ENCODE assay signal across 10 cellular contexts in the genomic region with DNA sequence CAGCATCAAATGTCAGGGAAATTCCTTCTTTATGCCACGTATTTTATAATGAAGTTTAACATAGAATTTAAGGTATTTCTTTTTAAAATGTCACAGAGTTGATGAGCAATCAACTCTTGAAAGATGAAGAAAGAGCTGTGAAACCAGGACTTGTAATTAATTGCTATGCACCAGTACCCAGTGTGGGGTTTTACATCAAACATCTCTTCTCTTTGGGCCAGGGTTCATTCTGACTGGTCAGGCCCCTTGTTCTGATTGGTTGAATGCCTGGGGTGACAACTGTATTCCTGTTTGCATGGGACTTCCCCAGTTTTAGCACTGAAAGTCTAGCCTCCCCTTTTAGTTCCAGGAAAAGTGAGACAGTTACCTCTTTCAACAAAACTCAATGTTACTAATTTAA. TPM values are rescaled to one million over a fixed set of nuclear protein-coding genes. Genes with fewer than 3 reads are reported as not detected.
DNase-seq lines count a peak whose midpoint lies in the region; ATAC-seq, FAIRE-seq and TF ChIP-seq lines count a peak whose summit lies in the region.
"Had no signal": no experiment of that assay in that cellular context is flagged by ENCODE, and none has a peak within 500 bp of the region (broad histone marks: within the 10 kb centered on the region; RNA-seq: fewer than 3 reads in every experiment).

No MANE protein-coding gene starts in this region.

- H2BK15ac ChIP-seq in H1 (ENCODE audit: low read length) = no peak overlapping the region

- H3K36me3 ChIP-seq in H1 (ENCODE audit: control insufficient read depth in 2 of 4, insufficient read depth in 4 of 4, low read length in 3 of 4) (no peaks in the 10 kb centered on the region), BE2C (no peaks in the 10 kb centered on the region), aorta (ENCODE audit: control insufficient read depth in 1 of 2, insufficient read depth in 2 of 2, low read length in 1 of 2) (no peaks in the 10 kb centered on the region), Karpas-422 (ENCODE audit: insufficient read depth, low read length) (no peaks in the 10 kb centered on the region)

- H3K27ac ChIP-seq in H1 (ENCODE audit: low read depth, low read length) = no peak overlapping the region
- H3K27ac ChIP-seq in aorta (ENCODE audit: low read depth in 1 of 2, low read length in 2 of 2) = no peak overlapping the region
- H3K27ac ChIP-seq in Karpas-422 (ENCODE audit: low read length) = no peak overlapping the region

- no peaks in the 10 kb centered on the region for H3K79me1 ChIP-seq in H1 (ENCODE audit: low read depth, low read length)

- no peaks in the 10 kb centered on the region for H4K20me1 ChIP-seq in H1 (replicated peaks in 1 of 2; ENCODE audit: control insufficient read depth in 1 of 2, insufficient read depth in 2 of 2, low read length in 2 of 2)
- no peaks in the 10 kb centered on the region for H4K20me1 ChIP-seq in Karpas-422 (ENCODE audit: insufficient read depth, low read depth, low read length)

- no peak overlapping the region for H4K8ac ChIP-seq in H1 (ENCODE audit: extremely low read depth, insufficient read depth, low read length)

- CTCF ChIA-PET in H1 (lab: Charles Lee; ENCODE audit: partially characterized antibody) = interaction anchor here (0.6 kb wide), 1 partner anchor 9 kb away, joined by 3 read pairs; no protein-coding TSS in a partner anchor

- no peak overlapping the region for H2BK5ac ChIP-seq in H1 (ENCODE audit: low read depth, low read length)

- H3K4ac ChIP-seq in H1 (replicated peaks; ENCODE audit: insufficient read length, low read depth, low read length) = no peak overlapping the region

- H2AK5ac ChIP-seq in H1 (ENCODE audit: low read depth, low read length) = no peak overlapping the region

- H4K91ac ChIP-seq in H1 (replicated peaks; ENCODE audit: insufficient read length, low read length) = no peak overlapping the region

- no peak overlapping the region for H3K9ac ChIP-seq in H1 (replicated peaks in 1 of 4; ENCODE audit: extremely low read depth in 1 of 4, low read depth in 3 of 4, low read length in 3 of 4)
- no peak overlapping the region for H3K9ac ChIP-seq in Karpas-422 (ENCODE audit: low read length)

- H4K5ac ChIP-seq in H1 (ENCODE audit: insufficient read length, low read depth, low read length) = no peak overlapping the region

- ATAC-seq in GM18502 (IDR thresholded peaks at IDR 0.05; ENCODE audit: poor library complexity, unreplicated experiment) (peak; percentile 98), GM21367 (IDR thresholded peaks at IDR 0.05; ENCODE audit: unreplicated experiment) (peak; percentile 95), HG03139 (IDR thresholded peaks at IDR 0.05; ENCODE audit: unreplicated experiment) (peak; percentile 93), aorta (ENCODE audit: low FRiP score) (no peak)

- no peak overlapping the region for H2BK12ac ChIP-seq in H1 (ENCODE audit: low read depth, low read length)

- H2AFZ ChIP-seq in H1 (ENCODE audit: low read length) (no peak overlapping the region), Karpas-422 (ENCODE audit: low read length) (no peak overlapping the region)

- no peak overlapping the region for H2BK120ac ChIP-seq in H1 (replicated peaks; ENCODE audit: low read depth, low read length)

- H3K4me3 ChIP-seq in H1 (ENCODE audit: extremely low read depth in 1 of 4, insufficient read depth in 2 of 4, low read depth in 3 of 4, low read length in 4 of 4) = no peak overlapping the region
- no peak overlapping the region for H3K4me3 ChIP-seq in BE2C (ENCODE audit: low read depth, low read length)
- H3K4me3 ChIP-seq in aorta (ENCODE audit: low read length in 2 of 2) = no peak overlapping the region
- no peak overlapping the region for H3K4me3 ChIP-seq in Karpas-422 (ENCODE audit: low read length)

- no peak overlapping the region for H3K56ac ChIP-seq in H1 (replicated peaks; ENCODE audit: insufficient read length, low read depth, low read length)

- in situ Hi-C loops in KBM-7 (cut with MboI; ENCODE audit: low pct_unique_long_range_greater_than_20kb, low sequenced_read_pairs) = no loop called here

- POLR2A ChIA-PET in H1 (lab: Charles Lee; ENCODE audit: partially characterized antibody) = no interaction called here

- H3K9me3 ChIP-seq in H1 (ENCODE audit: insufficient read depth in 2 of 2, low read depth in 1 of 2, low read length in 1 of 2) (no peaks in the 10 kb centered on the region), BE2C (no peaks in the 10 kb centered on the region), aorta (ENCODE audit: control insufficient read depth, low read length) (no peaks in the 10 kb centered on the region), Karpas-422 (ENCODE audit: low read length) (peaks cover 4% of the 10 kb centered on the region)

- 71% methylated on average over 1 of the region's 1 CpG; no CpG with 5 or more reads in 1 of the 2 experiments for WGBS in H1 (ENCODE audit: extremely low coverage in 1 of 2, insufficient coverage in 1 of 2, insufficient read length in 1 of 2, insufficient replicate concordance in 2 of 2, low coverage in 1 of 2, low lambda C conversion rate in 2 of 2, missing lambda C conversion rate in 1 of 2), 2 experiments
- 71 to 73% methylated on average over 1 of the region's 1 CpG for WGBS in aorta, 2 donors

- DNase-seq in H1 (ENCODE audit: low read depth in 1 of 2, low spot score in 2 of 2) (no peak), KBM-7 (no peak), BE2C (no peak), aorta (no peak), Karpas-422 (no peak)
- DNase-seq: GDM1, NCI-H2029 treated with DMSO at 0.1 percent for 48 hours had no signal

- H2BK20ac ChIP-seq in H1 (ENCODE audit: low read length) = no peak overlapping the region

- no peak for TF ChIP-seq RAD21 in H1 (IDR thresholded peaks at IDR 0.05 in 1 of 2, conservative IDR thresholded peaks at IDR 0.05 in 1 of 2; ENCODE audit: low read depth in 2 of 2, low read length in 2 of 2)

- no peak overlapping the region for H3K18ac ChIP-seq in H1 (ENCODE audit: extremely low read depth, low read length)

- H3K79me2 ChIP-seq in H1 (ENCODE audit: control insufficient read depth in 1 of 2, insufficient read depth in 2 of 2, low read length in 2 of 2) (no peaks in the 10 kb centered on the region), Karpas-422 (ENCODE audit: low read length) (no peaks in the 10 kb centered on the region)

- H3K23ac ChIP-seq in H1 (ENCODE audit: insufficient read length) = no peak overlapping the region

- H3K9me2 ChIP-seq in Karpas-422 (replicated peaks; ENCODE audit: insufficient read depth, low read length) = no peaks in the 10 kb centered on the region

- H3K4me2 ChIP-seq in H1 (ENCODE audit: insufficient read depth in 1 of 2, low read depth in 2 of 2, low read length in 2 of 2) = no peak overlapping the region
- no peak overlapping the region for H3K4me2 ChIP-seq in Karpas-422 (ENCODE audit: low read depth, low read length, poor library complexity, severe bottlenecking)

- no peak overlapping the region for H3K14ac ChIP-seq in H1 (ENCODE audit: insufficient read length)

- TF ChIP-seq CTCF in H1 (IDR thresholded peaks at IDR 0.05; ENCODE audit: control extremely low read depth in 1 of 3, insufficient read depth in 1 of 3, low read depth in 1 of 3, low read length in 3 of 3) = no peak
- no peak for TF ChIP-seq CTCF in BE2C (IDR thresholded peaks at IDR 0.05; ENCODE audit: low read depth, low read length)

- no peak for TF ChIP-seq EP300 in H1 (IDR thresholded peaks at IDR 0.05; ENCODE audit: borderline replicate concordance in 1 of 2, low read depth in 2 of 2, low read length in 2 of 2)

- peak; percentile 78 for FAIRE-seq in H1 (lab: Jason Lieb, UNC)

- H3K4me1 ChIP-seq in H1 (replicated peaks in 1 of 4; ENCODE audit: control insufficient read depth in 3 of 4, insufficient read depth in 4 of 4, low read length in 3 of 4) = peaks cover 0 to 8% (median 4%) of the 10 kb centered on the region in 4 experiments; a peak in 3 of 7 replicates
- no peaks in the 10 kb centered on the region for H3K4me1 ChIP-seq in BE2C
- H3K4me1 ChIP-seq in aorta (ENCODE audit: control insufficient read depth in 1 of 2, insufficient read depth in 2 of 2, low read length in 2 of 2) = peaks cover 0 to 2% of the 10 kb centered on the region in 2 donors
- H3K4me1 ChIP-seq in Karpas-422 (ENCODE audit: low read length) = no peaks in the 10 kb centered on the region

- H3K27me3 ChIP-seq in H1 (replicated peaks in 1 of 4; ENCODE audit: control insufficient read depth in 3 of 4, extremely low read depth in 1 of 4, insufficient read depth in 3 of 4, low read length in 3 of 4) (no peaks in the 10 kb centered on the region), BE2C (no peaks in the 10 kb centered on the region), aorta (ENCODE audit: control insufficient read depth in 1 of 2, insufficient read depth in 2 of 2, low read length in 1 of 2) (no peaks in the 10 kb centered on the region), Karpas-422 (ENCODE audit: low read length) (no peaks in the 10 kb centered on the region)

- TF ChIP-seq POLR2A in H1 (IDR thresholded peaks at IDR 0.05; ENCODE audit: control extremely low read depth in 1 of 2, low read depth in 2 of 2, low read length in 2 of 2) = no peak

- intact Hi-C loops in aorta (cut with DNase I) = no loop called here

- H3K23me2 ChIP-seq in H1 (ENCODE audit: low read depth, low read length) = no peaks in the 10 kb centered on the region

TF ChIP-seq in H1, 55 proteins besides CTCF, POLR2A, EP300 and RAD21 (continues in another document):
- no peak for TF ChIP-seq SIX5 (IDR thresholded peaks at IDR 0.05; ENCODE audit: low read depth, low read length)
- no peak for TF ChIP-seq KDM1A (IDR thresholded peaks at IDR 0.05; ENCODE audit: borderline replicate concordance, low read length)
- no peak for TF ChIP-seq NANOG (IDR thresholded peaks at IDR 0.05; ENCODE audit: insufficient read depth, low read depth, low read length, poor library complexity, severe bottlenecking)

RNA-seq across cellular contexts. Expression of a gene that starts 40.1 kb away (rescaled TPM):
- total RNA-seq in H1 (2021; fragmentation: NEBNext Ultra II Directional; extraction: Animal tissue kit (Norgen Biotek cat#: 25700)) = 90.1 and 96.2 TPM in 2 replicates
- polyA plus RNA-seq in H1 (2011; rRNA removed) (23.3 and 23.6 TPM in 2 replicates), aorta (10 to 100 TPM in 1 of 2 donors, 1 to 10 TPM in 1; 5.3 to 19.8 TPM)
- polyA plus RNA-seq in H1 (2011; cell fraction: cytosol; rRNA removed) = 21.3 TPM
- polyA plus RNA-seq in H1 (2011; cell fraction: nucleus; rRNA removed) = 58.4 TPM
- 32.5 to 53.4 TPM (median 45.1 TPM) in 4 replicates for polyA plus RNA-seq in H1 (2012, experiment 1 of 2)
- 2.0 TPM for polyA plus RNA-seq in H1 (2012, experiment 2 of 2)
- 96.2 TPM for polyA plus RNA-seq in H1 (2013, experiment 1 of 2)
- polyA plus RNA-seq in H1 (2013, experiment 2 of 2) = 92.9 TPM
- polyA minus RNA-seq in H1 (2011; rRNA and poly(A)+ RNA removed) = 145 and 178 TPM in 2 replicates
- 78.4 TPM for polyA minus RNA-seq in H1 (2011; cell fraction: cytosol; rRNA and poly(A)+ RNA removed)
- 313 TPM for polyA minus RNA-seq in H1 (2011; cell fraction: nucleus; rRNA and poly(A)+ RNA removed)
- 1.0 TPM for polyA plus RNA-seq in BE2C (2012; ENCODE audit: insufficient read depth, insufficient read length, low read depth)
- 100 to 1,000 TPM in 1 of 2 donors, 10 to 100 TPM in 1; 85.0 to 150 TPM for total RNA-seq in aorta
- total RNA-seq in Karpas-422 (2014; rRNA removed; shearing (Covaris generic); ENCODE audit: low replicate concordance) = 0.47 TPM in 1 of 2 replicates, not detected in the other

Comparison
In these comparisons a context has a peak if more than half of its experiments do, and no peak if none do; other contexts are left out.
1. RNA of a gene that starts 40.1 kb away (total RNA-seq): 85.0 to 150 TPM in aorta and 90.1 to 96.2 TPM in H1; 0.47 TPM in Karpas-422; every median in the first group is over 10 times any median in the second.